14 cellular contexts compared by ENCODE assay signal in the genomic region with DNA sequence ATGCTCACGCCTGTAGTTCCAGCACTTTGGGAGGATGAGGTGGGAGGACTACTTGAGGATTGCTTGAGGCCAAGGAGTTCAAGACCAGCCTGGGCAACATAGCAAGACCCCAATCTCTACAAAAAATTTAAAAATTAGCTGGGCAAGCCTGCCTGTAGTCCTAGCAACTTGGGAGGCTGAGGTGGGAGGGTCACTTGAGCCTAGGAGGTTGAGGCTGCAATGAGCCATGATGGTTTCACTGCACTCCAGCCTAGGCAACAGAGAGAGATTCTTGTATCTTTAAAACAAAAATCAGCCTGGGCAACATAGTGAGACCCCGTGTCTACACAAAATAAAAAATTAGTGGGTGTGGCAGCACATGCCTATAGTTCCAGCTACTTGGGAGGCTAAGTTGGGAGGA. TPM values are rescaled to one million over a fixed set of nuclear protein-coding genes. Genes with fewer than 3 reads are reported as not detected.
DNase-seq lines count a peak whose midpoint lies in the region; ATAC-seq, FAIRE-seq and TF ChIP-seq lines count a peak whose summit lies in the region.
"Had no signal": no experiment of that assay in that cellular context is flagged by ENCODE, and none has a peak within 500 bp of the region (broad histone marks: within the 10 kb centered on the region; RNA-seq: fewer than 3 reads in every experiment).

No MANE protein-coding gene starts in this region.

- intact Hi-C loops in Calu3 (cut with micrococcal nuclease; ENCODE audit: unreplicated experiment): loop anchor here (5.0 kb wide), 1 partner anchor 289 kb away; the partner anchor contains the start of gene UBA1

- BruUV-seq in Calu3 (replicated peaks; lab: Mats Ljungman, UMichigan): no TSS peak

- peak overlapping the region; percentile 83 for H3K4me3 Mint-ChIP-seq in Calu3 (ENCODE audit: low read depth, unreplicated experiment)
- H3K4me3 Mint-ChIP-seq in T-helper 17 cell: peak overlapping the region; percentile 92
- peak overlapping the region; percentile 92 for H3K4me3 Mint-ChIP-seq in glutamatergic neuron (ENCODE audit: unreplicated experiment)

- H3K9me3 Mint-ChIP-seq in Calu3 (ENCODE audit: low read depth, unreplicated experiment) (no peaks in the 10 kb centered on the region), glutamatergic neuron (ENCODE audit: unreplicated experiment) (peaks cover 5% of the 10 kb centered on the region)

- H3K4me2 ChIP-seq in BLaER1 treated with 17β-estradiol and CSF1 and Interleukin-3, amounts not matched to agents 10 nM and 100 nM: peak overlapping the region; percentile 17 to 83 (median 75); a peak in 16 of 22 replicates

- CTCF ChIA-PET in Calu3 (lab: Charles Lee): no interaction called here

- H4K20me1 ChIP-seq in BLaER1 treated with 17β-estradiol and CSF1 and Interleukin-3, amounts not matched to agents 10 nM and 100 nM: peaks cover 0 to 4% (median 0%) of the 10 kb centered on the region in 11 experiments; a peak in 2 of 22 replicates

- no peak for FAIRE-seq in HTR-8/SVneo (lab: Jason Lieb, UNC)

- DNase-seq in Calu3 (no peak), T-helper 17 cell (no peak), glutamatergic neuron (no peak), HTR-8/SVneo (ENCODE audit: insufficient read length, low spot score) (no peak), GOT3 (lab: John Stamatoyannopoulos, UW) (no peak), SW480 (ENCODE audit: low spot score) (no peak)
- no peak for DNase-seq in activated CD4-positive, CD25-positive, alpha-beta regulatory T cell (lab: John Stamatoyannopoulos, UW)
- DNase-seq: aorta, dermis blood vessel endothelial cell, NCI-H1417, NCI-H345, nucleus accumbens had no signal

- no peak overlapping the region for H3K9ac ChIP-seq in BLaER1 treated with 17β-estradiol and CSF1 and Interleukin-3, amounts not matched to agents 10 nM and 100 nM

- H3K36me3 ChIP-seq in BLaER1 treated with 17β-estradiol and CSF1 and Interleukin-3, amounts not matched to agents 10 nM and 100 nM: no peaks in the 10 kb centered on the region

- 0 out of 22 replicates have a peak, but pooled peaks cover 0 to 5% (median 0%) of the 10 kb centered on the region in 11 experiments for H3K9me3 ChIP-seq in BLaER1 treated with 17β-estradiol and CSF1 and Interleukin-3, amounts not matched to agents 10 nM and 100 nM (replicated peaks in 1 of 11)
- no peaks in the 10 kb centered on the region for H3K9me3 ChIP-seq in T-helper 17 cell (ENCODE audit: control insufficient read depth, low read length, poor library complexity, severe bottlenecking)

- peaks cover 25 to 46% (median 34%) of the 10 kb centered on the region in 10 experiments for H3K4me1 ChIP-seq in BLaER1 treated with 17β-estradiol and CSF1 and Interleukin-3, amounts not matched to agents 10 nM and 100 nM

- peak overlapping the region in 4 of 10 experiments; percentile 64 to 70 (median 68); a peak in 4 of 20 replicates for H3K4me3 ChIP-seq in BLaER1 treated with 17β-estradiol and CSF1 and Interleukin-3, amounts not matched to agents 10 nM and 100 nM

- TF ChIP-seq CTCF in Calu3 (IDR thresholded peaks at IDR 0.05; ENCODE audit: unreplicated experiment) (no peak), glutamatergic neuron (IDR thresholded peaks at IDR 0.05; ENCODE audit: partially characterized antibody, unreplicated experiment) (no peak)

- H3K27ac ChIP-seq in BLaER1 treated with 17β-estradiol and CSF1 and Interleukin-3, amounts not matched to agents 10 nM and 100 nM: no peak overlapping the region

- ATAC-seq in T-helper 17 cell: no peak
- ATAC-seq: Panc1 had no signal

- peaks cover 12 to 46% (median 26%) of the 10 kb centered on the region in 11 experiments; a peak in 20 of 22 replicates for H3K27me3 ChIP-seq in BLaER1 treated with 17β-estradiol and CSF1 and Interleukin-3, amounts not matched to agents 10 nM and 100 nM

- H3K4me1 Mint-ChIP-seq in Calu3 (ENCODE audit: low read depth, unreplicated experiment) (peaks cover 11% of the 10 kb centered on the region), T-helper 17 cell (peaks cover 21% of the 10 kb centered on the region), glutamatergic neuron (ENCODE audit: low read depth, unreplicated experiment) (peaks cover 12% of the 10 kb centered on the region)

- H3K27me3 Mint-ChIP-seq in Calu3 (ENCODE audit: unreplicated experiment): no peaks in the 10 kb centered on the region
- no peaks in the 10 kb centered on the region for H3K27me3 Mint-ChIP-seq in T-helper 17 cell
- H3K27me3 Mint-ChIP-seq in glutamatergic neuron (ENCODE audit: unreplicated experiment): peaks cover 8% of the 10 kb centered on the region

- H3K27ac Mint-ChIP-seq in Calu3 (ENCODE audit: unreplicated experiment): no peak overlapping the region
- no peak overlapping the region for H3K27ac Mint-ChIP-seq in T-helper 17 cell
- H3K27ac Mint-ChIP-seq in glutamatergic neuron (ENCODE audit: unreplicated experiment): no peak overlapping the region

- peaks cover 26% of the 10 kb centered on the region for H3K36me3 Mint-ChIP-seq in Calu3 (ENCODE audit: insufficient read depth, unreplicated experiment)
- H3K36me3 Mint-ChIP-seq in T-helper 17 cell (ENCODE audit: low read depth): no peaks in the 10 kb centered on the region
- no peaks in the 10 kb centered on the region for H3K36me3 Mint-ChIP-seq in glutamatergic neuron (ENCODE audit: unreplicated experiment)

RNA-seq across cellular contexts. Expression of gene ZNF41, which starts 1.9 kb away (rescaled TPM):
- total RNA-seq in Calu3 (2022): 10.8 and 12.2 TPM in 2 replicates
- total RNA-seq in T-helper 17 cell: 1 to 10 TPM; 8.4 to 8.6 TPM
- 7.6 TPM for total RNA-seq in glutamatergic neuron (ENCODE audit: unreplicated experiment)
